In the genomic region with DNA sequence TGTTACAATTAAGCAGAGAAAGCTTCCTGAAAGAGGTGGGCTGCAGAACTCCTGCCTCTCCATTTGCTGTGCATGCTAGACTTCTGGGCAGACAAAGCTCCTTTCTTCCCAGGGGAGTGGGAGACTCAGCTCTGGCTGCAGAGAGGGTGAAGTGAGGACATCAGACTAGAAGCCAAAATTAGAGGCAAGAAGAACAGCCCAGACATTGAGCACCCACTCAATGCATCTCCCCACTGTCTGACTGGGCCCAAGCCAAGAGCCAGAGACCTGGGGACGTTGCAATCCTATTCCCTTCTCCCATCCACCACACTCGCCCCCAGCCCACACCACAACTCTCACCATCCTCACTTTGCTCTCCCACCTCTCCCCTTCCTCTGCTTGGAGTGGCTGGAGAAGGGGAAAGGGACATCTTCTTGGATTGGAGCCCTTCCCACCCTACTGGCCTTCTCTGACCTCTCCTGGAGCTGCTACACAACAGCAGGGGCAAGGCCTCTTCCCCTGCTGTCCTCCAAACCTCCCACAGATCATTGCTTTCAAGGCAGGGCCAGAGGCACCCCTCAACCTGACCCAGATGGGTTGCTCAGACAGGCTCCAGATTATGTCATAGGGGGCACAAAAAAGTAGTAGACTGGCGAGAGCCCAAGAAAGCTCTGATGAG, we compare ENCODE assay signal across 29 cellular contexts.
"Had no signal": no experiment of that assay in that cellular context is flagged by ENCODE, and none has a peak within 500 bp of the region (broad histone marks: within the 10 kb centered on the region; RNA-seq: fewer than 3 reads in every experiment).

No MANE protein-coding gene starts in this region.

- H3K9me3 ChIP-seq: ascending aorta, body of pancreas, MG63 had no signal

- H3K27me3 ChIP-seq: ascending aorta, body of pancreas, MG63 had no signal

- H3K27ac ChIP-seq: ascending aorta, body of pancreas, RWPE1 had no signal

- H3K9me3 Mint-ChIP-seq: activated naive CD8-positive, alpha-beta T cell treated with anti-CD3 and anti-CD28 coated beads, Interleukin-2, amount 50 U/mL, for 24 hours; activated T-cell treated with anti-CD3 and anti-CD28 coated beads, Interleukin-2, amount 50 U/mL, for 4 hours; T-helper 1 cell treated with Interleukin-12 subunit alpha and Interleukin-12 subunit beta and Interleukin-4 antibody, amounts not matched to agents 30 μg/mL and 1 μg/mL, for 36 hours; WTC11 had no signal

- ATAC-seq: activated CD8-positive, alpha-beta memory T cell treated with anti-CD3 and anti-CD28 coated beads, Interleukin-2, amount 10 ng/mL, durations not matched to agents 7 days and 5 days; activated naive CD4-positive, alpha-beta T cell treated with anti-CD3 and anti-CD28 coated beads, Interleukin-2, amount 50 U/mL, for 72 hours; activated naive CD8-positive, alpha-beta T cell treated with anti-CD3 and anti-CD28 coated beads, Interleukin-2, amount 50 U/mL, for 24 hours; activated T-cell treated with anti-CD3 and anti-CD28 coated beads, Interleukin-2, amount 50 U/mL, for 4 hours; body of pancreas; Panc1; WTC11 had no signal

- H3K4me1 Mint-ChIP-seq: activated CD8-positive, alpha-beta memory T cell treated with anti-CD3 and anti-CD28 coated beads, Interleukin-2, amount 10 ng/mL, durations not matched to agents 7 days and 5 days; activated naive CD8-positive, alpha-beta T cell treated with anti-CD3 and anti-CD28 coated beads, Interleukin-2, amount 50 U/mL, for 24 hours; WTC11 had no signal

- H3K4me1 ChIP-seq: ascending aorta, body of pancreas had no signal

- FAIRE-seq: bronchial epithelial cell had no signal

- H3K4me3 ChIP-seq: ascending aorta, body of pancreas, MG63 had no signal

- DNase-seq: activated CD4-positive, alpha-beta T cell treated with anti-CD3 and anti-CD28 coated beads for 48 hours; activated CD4-positive, alpha-beta T cell treated with anti-CD3 and anti-CD28 coated beads, Interleukin-2, amount 50 U/mL, for 48 hours; activated CD4-positive, CD25-positive, alpha-beta regulatory T cell treated with anti-CD3 and anti-CD28 coated beads, Interleukin-2, amount 50 U/mL, for 72 hours; activated CD8-positive, alpha-beta memory T cell treated with anti-CD3 and anti-CD28 coated beads, Interleukin-2, amount 10 ng/mL, durations not matched to agents 7 days and 5 days; activated effector memory CD4-positive, alpha-beta T cell treated with anti-CD3 and anti-CD28 coated beads, Interleukin-2, amount 50 U/mL, for 16 hours; activated naive CD4-positive, alpha-beta T cell treated with Interleukin-2 at 50 U/mL for 16 hours; activated naive CD8-positive, alpha-beta T cell treated with anti-CD3 and anti-CD28 coated beads, Interleukin-2, amount 50 U/mL, for 24 hours; activated T-cell treated with anti-CD3 and anti-CD28 coated beads, Interleukin-2, amount 50 U/mL, for 4 hours; amniotic stem cell; body of pancreas; MG63; MV-4-11; NCI-H1092 treated with DMSO at 0.1 percent for 48 hours; NCI-H1417 treated with DMSO at 0.1 percent for 48 hours; NCI-H1694; NCI-H2029; NCI-H345; NCI-H510A; NCI-H526 treated with DMSO at 0.1 percent for 48 hours; NCI-H82; OCI-M1; SHP77 treated with DMSO at 0.1 percent for 48 hours had no signal

- H3K36me3 Mint-ChIP-seq: activated CD8-positive, alpha-beta memory T cell treated with anti-CD3 and anti-CD28 coated beads, Interleukin-2, amount 10 ng/mL, durations not matched to agents 7 days and 5 days; WTC11 had no signal

- H3K36me3 ChIP-seq: ascending aorta, MG63 had no signal

- H3K27ac Mint-ChIP-seq: activated CD8-positive, alpha-beta memory T cell treated with anti-CD3 and anti-CD28 coated beads, Interleukin-2, amount 10 ng/mL, durations not matched to agents 7 days and 5 days; activated naive CD4-positive, alpha-beta T cell treated with anti-CD3 and anti-CD28 coated beads, Interleukin-2, amount 50 U/mL, for 72 hours; activated naive CD8-positive, alpha-beta T cell treated with anti-CD3 and anti-CD28 coated beads, Interleukin-2, amount 50 U/mL, for 24 hours; T-helper 1 cell treated with Interleukin-12 subunit alpha and Interleukin-12 subunit beta and Interleukin-4 antibody, amounts not matched to agents 30 μg/mL and 1 μg/mL, for 36 hours; WTC11 had no signal

- H3K4me3 Mint-ChIP-seq: activated CD8-positive, alpha-beta memory T cell treated with anti-CD3 and anti-CD28 coated beads, Interleukin-2, amount 10 ng/mL, durations not matched to agents 7 days and 5 days; activated naive CD8-positive, alpha-beta T cell treated with anti-CD3 and anti-CD28 coated beads, Interleukin-2, amount 50 U/mL, for 24 hours; activated T-cell treated with anti-CD3 and anti-CD28 coated beads, Interleukin-2, amount 50 U/mL, for 4 hours; T-helper 1 cell treated with Interleukin-12 subunit alpha and Interleukin-12 subunit beta and Interleukin-4 antibody, amounts not matched to agents 30 μg/mL and 1 μg/mL, for 36 hours; WTC11 had no signal
